Comparison of ENCODE assay signal across 9 cellular contexts in genomic region chr3:177928156-177928555, GRCh38.
DNase-seq lines count a peak whose midpoint lies in the region; ATAC-seq, FAIRE-seq and TF ChIP-seq lines count a peak whose summit lies in the region.
"Had no signal": no experiment of that assay in that cellular context is flagged by ENCODE, and none has a peak within 500 bp of the region (broad histone marks: within the 10 kb centered on the region; RNA-seq: fewer than 3 reads in every experiment).

No MANE protein-coding gene starts in this region.

- H3K9ac ChIP-seq in HepG2 (ENCODE audit: insufficient read depth, low read depth, low read length): no peak overlapping the region

- FAIRE-seq in HepG2 (lab: Jason Lieb, UNC): no peak

- POLR2A ChIA-PET in HepG2 (lab: Yijun Ruan, JAX): no interaction called here

- H3K36me3 ChIP-seq in HepG2 (replicated peaks in 1 of 2; ENCODE audit: control insufficient read depth in 1 of 2, insufficient read depth in 2 of 2, low read length in 2 of 2): no peaks in the 10 kb centered on the region
- H3K36me3 ChIP-seq: prostate gland had no signal

- no TSS peak for BruUV-seq in HepG2 (replicated peaks; lab: Mats Ljungman, UMichigan)

- no peaks in the 10 kb centered on the region; a peak in 1 of 5 replicates for H3K27me3 ChIP-seq in HepG2 (ENCODE audit: control insufficient read depth in 1 of 2, insufficient read depth in 2 of 2, low read length in 2 of 2)

- no peaks in the 10 kb centered on the region for H3K4me1 ChIP-seq in HepG2 (ENCODE audit: insufficient read depth, low read length)
- H3K4me1 ChIP-seq: prostate gland had no signal

- H4K20me1 ChIP-seq in HepG2 (ENCODE audit: insufficient read depth, low read length): no peaks in the 10 kb centered on the region

- no peak for TF ChIP-seq POLR2A in HepG2 (IDR thresholded peaks at IDR 0.05; ENCODE audit: insufficient read depth in 1 of 2, low read depth in 2 of 2, low read length in 2 of 2)

- H3K4me2 ChIP-seq in HepG2 (ENCODE audit: low read depth, low read length): no peak overlapping the region

- TF ChIP-seq EP300 in HepG2 (IDR thresholded peaks at IDR 0.05; ENCODE audit: low read depth in 2 of 2, low read length in 2 of 2) (no peak), HepG2 (CRISPR knock-in tag; IDR thresholded peaks at IDR 0.05; ENCODE audit: borderline replicate concordance) (no peak)

- CTCF ChIA-PET in HepG2 (lab: Yijun Ruan, JAX; ENCODE audit: low intra/inter-chr PET ratio, low total read pairs): no interaction called here

- no peak overlapping the region for H2AFZ ChIP-seq in HepG2 (ENCODE audit: low read length)

- H3K9me3 ChIP-seq in HepG2 (ENCODE audit: low read length): no peaks in the 10 kb centered on the region
- H3K9me3 ChIP-seq: prostate gland had no signal

- peak; percentile 65 for ATAC-seq in GM19455 (IDR thresholded peaks at IDR 0.05; ENCODE audit: unreplicated experiment)
- peak; percentile 71 for ATAC-seq in HG03521 (IDR thresholded peaks at IDR 0.05; ENCODE audit: unreplicated experiment)
- ATAC-seq in HepG2: no peak

- H3K27ac ChIP-seq in epithelial cell of prostate: peak overlapping the region; percentile 77
- no peak overlapping the region for H3K27ac ChIP-seq in HepG2 (ENCODE audit: extremely low read length, insufficient read depth, low read length)
- H3K27ac ChIP-seq: prostate gland had no signal

- 50% methylated on average over 4 of the region's 4 CpGs for WGBS in HepG2 (ENCODE audit: low lambda C conversion rate)

- no peaks in the 10 kb centered on the region for H3K79me2 ChIP-seq in HepG2 (ENCODE audit: insufficient read depth, low read length)

- DNase-seq in CD1c-positive myeloid dendritic cell (ENCODE audit: extremely low spot score) (peak; percentile 51), epithelial cell of prostate (ENCODE audit: low read depth, low spot score) (peak; percentile 81), iPS-NIHi11 (ENCODE audit: low spot score) (no peak), NCI-H2081 treated with DMSO at 0.1 percent for 48 hours (lab: John Stamatoyannopoulos, UW) (no peak), HepG2 (ENCODE audit: low spot score) (no peak), posterior cingulate gyrus (no peak)

- intact Hi-C loops in HepG2 (cut with micrococcal nuclease; ENCODE audit: unreplicated experiment) (no loop called here), posterior cingulate gyrus (cut with DNase I) (no loop called here)

- no peak overlapping the region for H3K4me3 ChIP-seq in HepG2 (replicated peaks in 1 of 3; ENCODE audit: insufficient read depth in 1 of 3, low read depth in 2 of 3, low read length in 3 of 3)
- H3K4me3 ChIP-seq: prostate gland had no signal

- TF ChIP-seq RAD21 in HepG2 (CRISPR knock-in tag; IDR thresholded peaks at IDR 0.05): no peak

- in situ Hi-C loops in HepG2 (cut with HindIII; ENCODE audit: extremely low pct_ligation_motif_present, low pct_unique_long_range_greater_than_20kb): no loop called here

- TF ChIP-seq CTCF in HepG2 (CRISPR knock-in tag; IDR thresholded peaks at IDR 0.05): no peak

TF ChIP-seq in HepG2, 621 proteins besides CTCF, POLR2A, EP300 and RAD21:
- no peak for TF ChIP-seq PAXIP1 (CRISPR knock-in tag; conservative IDR thresholded peaks at IDR 0.05)
- no peak for TF ChIP-seq SMYD3 (CRISPR knock-in tag; IDR thresholded peaks at IDR 0.05)
- no peak for TF ChIP-seq TAF15 (IDR thresholded peaks at IDR 0.05; ENCODE audit: low read depth, low read length, poor library complexity, severe bottlenecking)
- no peak for TF ChIP-seq ZNF703 (CRISPR knock-in tag; IDR thresholded peaks at IDR 0.05; ENCODE audit: borderline replicate concordance)
- TF ChIP-seq ZNF235 (CRISPR knock-in tag; IDR thresholded peaks at IDR 0.05; ENCODE audit: borderline replicate concordance): no peak
- TF ChIP-seq MTF1 (CRISPR knock-in tag; IDR thresholded peaks at IDR 0.05): no peak
- no peak for TF ChIP-seq TBX2 (CRISPR knock-in tag; IDR thresholded peaks at IDR 0.05; ENCODE audit: borderline replicate concordance)
- no peak for TF ChIP-seq IKZF1 (IDR thresholded peaks at IDR 0.05)
- TF ChIP-seq PHF5A (CRISPR knock-in tag; IDR thresholded peaks at IDR 0.05; ENCODE audit: low read depth, unreplicated experiment): no peak

Comparison
In these comparisons a context has a peak if more than half of its experiments do, and no peak if none do; other contexts are left out.
1. DNase-seq: peak in CD1c-positive myeloid dendritic cell (single experiment) and epithelial cell of prostate (single experiment); none in iPS-NIHi11 (single experiment), NCI-H2081 treated with DMSO at 0.1 percent for 48 hours (single experiment), HepG2 (single experiment) and posterior cingulate gyrus (0 of 10).